In genomic region chr6:47952640-47953039, GRCh38 we compare ENCODE assay signal across 25 cellular contexts.
"Had no signal": no experiment of that assay in that cellular context is flagged by ENCODE, and none has a peak within 500 bp of the region (broad histone marks: within the 10 kb centered on the region; RNA-seq: fewer than 3 reads in every experiment).

No MANE protein-coding gene starts in this region.

- H3K36me3 ChIP-seq: ascending aorta, breast epithelium, esophagus squamous epithelium had no signal

- H3K4me3 ChIP-seq: ascending aorta, breast epithelium, coronary artery, dorsolateral prefrontal cortex, esophagus squamous epithelium had no signal

- FAIRE-seq: frontal cortex had no signal

- ATAC-seq: activated naive CD4-positive, alpha-beta T cell treated with anti-CD3 and anti-CD28 coated beads, Interleukin-2, amount 50 U/mL, for 72 hours; activated T-cell treated with anti-CD3 and anti-CD28 coated beads, Interleukin-2, amount 50 U/mL, for 72 hours had no signal

- H3K27me3 ChIP-seq: ascending aorta, breast epithelium, esophagus squamous epithelium had no signal

- H3K4me1 ChIP-seq: ascending aorta, breast epithelium, esophagus squamous epithelium had no signal

- H3K27ac ChIP-seq: ascending aorta, breast epithelium, coronary artery, dorsolateral prefrontal cortex, esophagus squamous epithelium had no signal

- DNase-seq: activated CD4-positive, alpha-beta memory T cell treated with anti-CD3 and anti-CD28 coated beads, Interleukin-2, amount 10 ng/mL, durations not matched to agents 7 days and 5 days; activated CD4-positive, alpha-beta T cell treated with anti-CD3 and anti-CD28 coated beads for 1 hour; activated CD4-positive, alpha-beta T cell treated with anti-CD3 and anti-CD28 coated beads for 4 hours; activated CD4-positive, alpha-beta T cell treated with anti-CD3 and anti-CD28 coated beads, Interleukin-2, amount 10 ng/mL, durations not matched to agents 7 days and 5 days; activated CD4-positive, alpha-beta T cell treated with anti-CD3 and anti-CD28 coated beads, Interleukin-2, amount 50 U/mL, for 4 hours; activated CD8-positive, alpha-beta memory T cell treated with anti-CD3 and anti-CD28 coated beads, Interleukin-2, amount 50 U/mL, for 48 hours; activated gamma-delta T cell; activated naive CD4-positive, alpha-beta T cell; activated naive CD4-positive, alpha-beta T cell treated with anti-CD3 and anti-CD28 coated beads, Interleukin-2, amount 10 ng/mL, durations not matched to agents 7 days and 5 days; activated naive CD8-positive, alpha-beta T cell treated with anti-CD3 and anti-CD28 coated beads, Interleukin-2, amount 10 ng/mL, durations not matched to agents 7 days and 5 days; activated T-cell treated with anti-CD3 and anti-CD28 coated beads for 4 hours; activated T-cell treated with anti-CD3 and anti-CD28 coated beads, Interleukin-2, amount 50 U/mL, for 24 hours; activated T-cell treated with anti-CD3 and anti-CD28 coated beads, Interleukin-2, amount 50 U/mL, for 72 hours; dorsolateral prefrontal cortex; effector memory CD4-positive, alpha-beta T cell; endodermal cell; erythroblast; esophagus squamous epithelium; head of caudate nucleus; T-helper 2 cell had no signal
